In the genomic region with DNA sequence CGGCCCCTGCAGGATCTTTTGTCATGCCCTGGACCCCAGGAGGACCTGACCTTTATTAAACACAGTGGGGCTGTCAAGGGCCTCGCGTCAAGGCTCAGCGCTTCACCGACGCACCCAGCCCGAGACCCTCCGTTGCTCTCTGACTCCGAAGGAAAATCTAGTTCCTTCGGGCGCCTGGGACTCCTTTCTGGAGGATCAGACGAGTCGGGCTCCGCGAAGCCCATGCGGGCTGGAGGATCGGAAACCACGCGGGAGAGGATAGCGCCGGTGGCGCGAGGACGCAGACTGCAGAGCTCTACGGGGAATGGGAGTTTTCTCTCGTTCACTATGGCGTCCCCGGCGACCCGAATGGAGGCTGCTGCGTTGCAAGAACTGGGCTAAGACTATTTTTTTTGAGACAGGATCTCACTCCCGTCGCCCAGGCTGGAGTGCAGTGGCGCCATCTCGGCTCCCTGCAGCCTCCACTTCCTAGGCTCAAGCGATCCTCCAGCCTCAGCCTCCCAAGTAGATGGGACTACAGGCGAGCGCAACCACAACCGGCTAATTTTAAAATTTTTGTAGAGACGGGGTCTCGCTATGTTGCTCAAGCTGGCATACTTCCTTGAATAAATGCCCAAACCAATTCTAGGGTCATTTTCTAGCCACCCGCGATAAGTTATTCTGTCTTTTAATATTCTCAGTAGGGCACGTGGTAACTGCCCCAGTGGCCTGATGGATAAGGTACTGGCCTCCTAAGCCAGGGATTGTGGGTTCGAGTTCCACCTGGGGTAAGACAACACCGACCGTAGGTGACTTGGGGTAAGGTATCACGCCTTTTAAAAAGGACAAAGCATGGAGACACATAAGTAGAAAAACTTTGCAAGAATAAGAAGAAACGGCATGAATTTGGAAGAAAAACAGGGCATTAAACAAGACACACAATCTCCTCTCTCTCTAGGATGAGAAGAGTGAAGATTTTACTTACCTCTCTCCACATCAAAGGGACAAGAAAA, we compare ENCODE assay signal across 21 cellular contexts. TPM values are rescaled to one million over a fixed set of nuclear protein-coding genes. Genes with fewer than 3 reads are reported as not detected.
"Had no signal": no experiment of that assay in that cellular context is flagged by ENCODE, and none has a peak within 500 bp of the region (broad histone marks: within the 10 kb centered on the region; RNA-seq: fewer than 3 reads in every experiment).

No MANE protein-coding gene starts in this region.

- ATAC-seq: activated CD4-positive, alpha-beta T cell treated with anti-CD3 and anti-CD28 coated beads for 36 hours; activated naive CD4-positive, alpha-beta T cell treated with anti-CD3 and anti-CD28 coated beads, Interleukin-2, amount 50 U/mL, for 72 hours; left lung; stimulated activated naive CD8-positive, alpha-beta T cell treated with anti-CD3 and anti-CD28 coated beads, Interleukin-15, Interleukin-2, amounts not matched to agents 100 U/mL and 50 U/mL, for 24 hours had no signal

- H3K4me3 ChIP-seq: left lung, right atrium auricular region, skin epidermis, tibial artery had no signal

- DNase-seq: activated CD4-positive, alpha-beta memory T cell treated with anti-CD3 and anti-CD28 coated beads for 36 hours; activated gamma-delta T cell treated with Interleukin-2 at 50 U/mL for 16 hours; activated T-cell treated with anti-CD3 and anti-CD28 coated beads for 4 hours; effector CD4-positive, alpha-beta T cell; head of caudate nucleus; kidney; left lung; occipital lobe; stimulated activated naive CD8-positive, alpha-beta T cell treated with anti-CD3 and anti-CD28 coated beads, Interleukin-15, Interleukin-2, amounts not matched to agents 100 U/mL and 50 U/mL, for 24 hours; substantia nigra; tibial artery had no signal

- FAIRE-seq: frontal cortex, kidney had no signal

- H3K36me3 ChIP-seq: left lung, right atrium auricular region, tibial artery had no signal

- H3K9me3 ChIP-seq: tibial artery had no signal

- H3K27ac ChIP-seq: left lung, right atrium auricular region, skin epidermis, tibial artery had no signal

RNA-seq across cellular contexts. Expression of gene OR1F1, which starts 5.5 kb away (rescaled TPM):
- total RNA-seq: activated CD4-positive, alpha-beta memory T cell treated with anti-CD3 and anti-CD28 coated beads for 36 hours; activated CD4-positive, alpha-beta T cell treated with anti-CD3 and anti-CD28 coated beads for 36 hours; activated naive CD4-positive, alpha-beta T cell treated with anti-CD3 and anti-CD28 coated beads, Interleukin-2, amount 50 U/mL, for 72 hours; activated T-helper 1 cell treated with anti-CD3 and anti-CD28 coated beads, Interleukin-12 subunit alpha, Interleukin-12 subunit beta, Interleukin-2, Interleukin-4 antibody, amounts not matched to agents 30 ng/mL and 10 ng/mL and 1 ng/mL, durations not matched to agents 14 hours and 24 hours and 36 hours; kidney; left lung; lung microvascular endothelial cell; progenitor cell of endocrine pancreas; right atrium auricular region; urinary bladder had no signal
- polyA plus RNA-seq: esophagus, urinary bladder had no signal
